In the genomic region with DNA sequence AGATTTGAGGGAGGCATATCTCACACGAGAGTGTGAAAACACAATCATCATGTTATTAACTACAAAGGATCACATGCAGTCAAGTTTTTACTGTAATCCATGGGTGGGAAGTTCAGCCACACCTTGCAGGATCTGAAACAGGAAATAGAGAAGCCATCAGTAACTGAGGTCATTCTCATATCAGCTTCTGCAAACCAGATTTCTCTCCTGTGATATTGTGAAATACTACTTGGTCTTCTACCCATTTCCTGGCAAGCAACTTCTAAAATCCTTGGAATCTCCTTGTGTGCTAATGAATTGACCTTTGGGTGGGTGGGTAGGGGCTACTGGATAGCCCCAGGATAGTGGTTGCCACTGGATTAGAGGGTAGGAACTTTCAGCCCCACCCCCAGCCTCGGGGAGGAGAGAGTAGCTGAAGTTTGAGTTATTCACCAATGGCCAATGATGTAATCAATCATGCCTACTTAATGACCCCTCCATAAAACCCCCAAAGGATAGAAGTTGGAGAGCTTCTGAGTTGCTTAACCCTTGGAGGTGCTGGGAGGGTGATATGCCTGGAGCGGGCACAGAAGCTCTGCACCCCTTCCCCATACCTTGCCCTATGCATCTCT, we compare ENCODE assay signal across 1 cellular context.
A peak's percentile ranks its signal among the peaks of the same experiment; 100 is the strongest.
TF ChIP-seq lines count a peak whose summit lies in the region.

No MANE protein-coding gene starts in this region.

TF ChIP-seq in HepG2, 621 proteins besides CTCF, POLR2A, EP300 and RAD21:
- TF ChIP-seq UBTF (CRISPR knock-in tag; IDR thresholded peaks at IDR 0.05): no peak
- peak; percentile 51; the same call in 1 of the 2 replicates for TF ChIP-seq CEBPB (IDR thresholded peaks at IDR 0.05; ENCODE audit: borderline replicate concordance, low read depth, low read length)
